Comparison of ENCODE assay signal across 20 cellular contexts in genomic region chr13:39496487-39496998, GRCh38.
"Had no signal": no experiment of that assay in that cellular context is flagged by ENCODE, and none has a peak within 500 bp of the region (broad histone marks: within the 10 kb centered on the region; RNA-seq: fewer than 3 reads in every experiment).

No MANE protein-coding gene starts in this region.

- H3K4me1 ChIP-seq: foreskin keratinocyte, left lung, transverse colon had no signal

- H3K36me3 ChIP-seq: brain microvascular endothelial cell, left lung, neutrophil, transverse colon had no signal

- ATAC-seq: activated CD4-positive, CD25-positive, alpha-beta regulatory T cell treated with anti-CD3 and anti-CD28 coated beads, Interleukin-2, amount 50 U/mL, for 24 hours; activated T-helper 17 cell treated with anti-CD3 and anti-CD28 coated beads, Interleukin-2, amount 50 U/mL, for 72 hours; foreskin keratinocyte; left lung; mucosa of descending colon; naive thymus-derived CD4-positive, alpha-beta T cell; stimulated activated naive CD8-positive, alpha-beta T cell treated with anti-CD3 and anti-CD28 coated beads, Interleukin-15, Interleukin-2, amounts not matched to agents 100 U/mL and 50 U/mL, for 24 hours had no signal

- DNase-seq: activated CD4-positive, alpha-beta T cell treated with anti-CD3 and anti-CD28 coated beads, Interleukin-2, amount 50 U/mL, for 1 hour; activated naive CD4-positive, alpha-beta T cell treated with Interleukin-2 at 50 U/mL for 16 hours; anterior cingulate cortex; brain microvascular endothelial cell; effector memory CD4-positive, alpha-beta T cell; foreskin keratinocyte; glutamatergic neuron; hypothalamus; kidney; left lung; mucosa of descending colon; naive thymus-derived CD4-positive, alpha-beta T cell; stimulated activated CD4-positive, alpha-beta T cell treated with anti-CD3 and anti-CD28 coated beads, Interleukin-4, amount 100 ng/mL, for 4 hours; stimulated activated CD8-positive, alpha-beta memory T cell treated with anti-CD3 and anti-CD28 coated beads, Interleukin-4, amount 100 ng/mL, for 48 hours; stimulated activated naive CD8-positive, alpha-beta T cell treated with anti-CD3 and anti-CD28 coated beads, Interleukin-15, Interleukin-2, amounts not matched to agents 100 U/mL and 50 U/mL, for 24 hours; transverse colon had no signal

- H3K4me3 ChIP-seq: left lung, mucosa of descending colon, skin epidermis, transverse colon had no signal

- H3K9me3 ChIP-seq: left lung, mucosa of descending colon, neutrophil, transverse colon had no signal

- H3K27ac ChIP-seq: brain microvascular endothelial cell, foreskin keratinocyte, left lung, neutrophil, skin epidermis, transverse colon had no signal

- H3K27me3 ChIP-seq: brain microvascular endothelial cell, foreskin keratinocyte, left lung, neutrophil, transverse colon had no signal
